ENCODE assay signal across 12 cellular contexts in genomic region chr17:61285483-61286320, GRCh38.
DNase-seq lines count a peak whose midpoint lies in the region; ATAC-seq and TF ChIP-seq lines count a peak whose summit lies in the region.
"Had no signal": no experiment of that assay in that cellular context is flagged by ENCODE, and none has a peak within 500 bp of the region (broad histone marks: within the 10 kb centered on the region; RNA-seq: fewer than 3 reads in every experiment).

No MANE protein-coding gene starts in this region.

- CTCF ChIA-PET in Panc1 (lab: Charles Lee): interaction anchor here (0.7 kb wide), 1 partner anchor 313 kb away, joined by 3 read pairs; no protein-coding TSS in a partner anchor

- no TSS peak for BruUV-seq in Panc1 (replicated peaks; lab: Mats Ljungman, UMichigan)

- H3K9ac ChIP-seq in skeletal muscle satellite cell (ENCODE audit: low read depth, low read length): peak overlapping the region; percentile 52

- ATAC-seq in Panc1: no peak
- ATAC-seq in foreskin keratinocyte: peak; percentile 29
- ATAC-seq: psoas muscle had no signal

- H3K27ac ChIP-seq in Panc1 (ENCODE audit: low read length) (peak overlapping the region; percentile 15; the same call in 1 of the 2 replicates), foreskin keratinocyte (no peak overlapping the region)

- no peak for TF ChIP-seq POLR2A in lower leg skin (IDR thresholded peaks at IDR 0.05)

- H3K4me3 ChIP-seq in Panc1 (ENCODE audit: low read depth in 2 of 2, low read length in 2 of 2) (no peak overlapping the region), skeletal muscle satellite cell (ENCODE audit: low read length) (no peak overlapping the region), lower leg skin (ENCODE audit: low read depth, poor library complexity, severe bottlenecking) (no peak overlapping the region)
- H3K4me3 ChIP-seq: psoas muscle had no signal

- H3K4me1 ChIP-seq in Panc1 (ENCODE audit: control insufficient read depth, insufficient read depth, low read length) (peaks cover 21% of the 10 kb centered on the region), foreskin keratinocyte (no peaks in the 10 kb centered on the region), skeletal muscle satellite cell (ENCODE audit: control insufficient read depth, insufficient read depth, low read length) (peaks cover 28% of the 10 kb centered on the region)
- H3K4me1 ChIP-seq: psoas muscle had no signal

- no peak for TF ChIP-seq CTCF in Panc1 (IDR thresholded peaks at IDR 0.05)
- TF ChIP-seq CTCF in foreskin keratinocyte (conservative IDR thresholded peaks at IDR 0.05): no peak
- TF ChIP-seq CTCF in lower leg skin (IDR thresholded peaks at IDR 0.05): no peak

- peak; percentile 26 to 35 for DNase-seq in activated CD4-positive, alpha-beta T cell treated with anti-CD3 and anti-CD28 coated beads, Interleukin-2, amount 50 U/mL, for 48 hours
- no peak for DNase-seq in activated CD4-positive, alpha-beta T cell treated with anti-CD3 and anti-CD28 coated beads, Interleukin-2, amount 50 U/mL, for 4 hours
- no peak for DNase-seq in Panc1 (ENCODE audit: low read depth, low spot score)
- DNase-seq in foreskin keratinocyte: peak; percentile 23 to 55
- DNase-seq in Kasumi-1 (lab: John Stamatoyannopoulos, UW): no peak
- DNase-seq in lower leg skin (ENCODE audit: low spot score in 2 of 2): no peak
- no peak for DNase-seq in amygdala (lab: John Stamatoyannopoulos, UW)
- DNase-seq: activated effector memory CD4-positive, alpha-beta T cell treated with Interleukin-2 at 50 U/mL for 16 hours; effector CD4-positive, alpha-beta T cell; NCI-H526 treated with DMSO at 0.1 percent for 48 hours had no signal

- no peaks in the 10 kb centered on the region for H3K27me3 ChIP-seq in Panc1 (ENCODE audit: control insufficient read depth, insufficient read depth, low read length)
- no peaks in the 10 kb centered on the region for H3K27me3 ChIP-seq in foreskin keratinocyte
- H3K27me3 ChIP-seq in skeletal muscle satellite cell (ENCODE audit: control insufficient read depth, insufficient read depth, low read length): no peaks in the 10 kb centered on the region

- in situ Hi-C loops in Panc1 (cut with HindIII; ENCODE audit: low pct_unique_long_range_greater_than_20kb, low sequenced_read_pairs): no loop called here

- intact Hi-C loops in Panc1 (cut with micrococcal nuclease; ENCODE audit: unreplicated experiment) (no loop called here), lower leg skin (cut with DNase I; ENCODE audit: low total_unique reads) (no loop called here)

- H3K9me3 ChIP-seq in Panc1 (ENCODE audit: control insufficient read depth, insufficient read depth, low read depth, low read length) (no peaks in the 10 kb centered on the region), skeletal muscle satellite cell (replicated peaks; ENCODE audit: low read length) (no peaks in the 10 kb centered on the region)
- H3K9me3 ChIP-seq: psoas muscle had no signal

- POLR2A ChIA-PET in Panc1 (lab: Charles Lee): no interaction called here

- H3K36me3 ChIP-seq in Panc1 (ENCODE audit: control insufficient read depth, insufficient read depth, low read length): no peaks in the 10 kb centered on the region
- H3K36me3 ChIP-seq in skeletal muscle satellite cell (ENCODE audit: insufficient read depth, low read length): no peaks in the 10 kb centered on the region

- WGBS in lower leg skin, 2 donors: 69 to 75% methylated on average over 12 of the region's 12 CpGs

- no peak overlapping the region for H3K4me2 ChIP-seq in skeletal muscle satellite cell (ENCODE audit: low read length)

Comparison
In these comparisons a context has a peak if more than half of its experiments do, and no peak if none do; other contexts are left out.
1. DNase-seq: peak in activated CD4-positive, alpha-beta T cell treated with anti-CD3 and anti-CD28 coated beads, Interleukin-2, amount 50 U/mL, for 48 hours (2 of 2) and foreskin keratinocyte (2 of 2); none in activated CD4-positive, alpha-beta T cell treated with anti-CD3 and anti-CD28 coated beads, Interleukin-2, amount 50 U/mL, for 4 hours (0 of 2), Panc1 (single experiment), Kasumi-1 (0 of 2), lower leg skin (0 of 2) and amygdala (0 of 56).